Comparison of ENCODE assay signal across 12 cellular contexts in the genomic region with DNA sequence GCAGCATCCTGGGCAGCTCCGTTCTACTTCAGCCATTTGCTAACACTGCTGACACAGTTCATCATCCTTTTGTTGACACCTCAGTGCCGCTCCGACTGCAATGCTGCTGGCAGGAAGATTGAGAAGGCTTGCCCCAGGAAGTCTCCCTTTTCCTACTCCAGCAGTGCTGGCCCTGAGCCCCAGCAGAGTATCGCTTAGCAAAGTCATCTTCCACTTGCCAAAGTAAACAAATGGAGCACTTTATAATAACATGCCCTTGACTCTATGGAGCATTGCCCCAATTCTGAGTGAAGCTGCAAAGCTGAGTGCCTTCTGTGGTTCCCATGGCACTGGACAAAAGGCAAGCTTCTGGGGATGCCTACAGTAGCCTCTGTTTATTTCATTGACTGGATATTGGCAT. TPM values are rescaled to one million over a fixed set of nuclear protein-coding genes. Genes with fewer than 3 reads are reported as not detected.
DNase-seq lines count a peak whose midpoint lies in the region; ATAC-seq, FAIRE-seq and TF ChIP-seq lines count a peak whose summit lies in the region.
"Had no signal": no experiment of that assay in that cellular context is flagged by ENCODE, and none has a peak within 500 bp of the region (broad histone marks: within the 10 kb centered on the region; RNA-seq: fewer than 3 reads in every experiment).

No MANE protein-coding gene starts in this region.

- H3K9ac ChIP-seq in skeletal muscle satellite cell (ENCODE audit: low read depth, low read length): no peak overlapping the region

- H3K27ac ChIP-seq in left ventricle myocardium inferior (replicated peaks): no peak overlapping the region

- H3K36me3 ChIP-seq in left ventricle myocardium inferior (no peaks in the 10 kb centered on the region), skeletal muscle satellite cell (ENCODE audit: insufficient read depth, low read length) (no peaks in the 10 kb centered on the region)

- DNase-seq in H54 (ENCODE audit: insufficient read length, low spot score) (peak; percentile 21), SHP77 (lab: John Stamatoyannopoulos, UW) (peak; percentile 68 to 79), left ventricle myocardium inferior (peak; percentile 49), MV-4-11 (lab: John Stamatoyannopoulos, UW) (no peak)
- no peak for DNase-seq in stimulated activated CD4-positive, alpha-beta T cell treated with anti-CD3 and anti-CD28 coated beads, Interleukin-1b, Interleukin-23, amount 100 ng/mL, for 48 hours
- DNase-seq: activated CD4-positive, alpha-beta memory T cell treated with anti-CD3 and anti-CD28 coated beads for 36 hours; naive thymus-derived CD8-positive, alpha-beta T cell had no signal

- FAIRE-seq in H54 (lab: Jason Lieb, UNC): no peak
- FAIRE-seq: colon had no signal

- no peak for TF ChIP-seq POLR2A in H54 (IDR thresholded peaks at IDR 0.05; ENCODE audit: low read depth, low read length)

- peaks cover 16% of the 10 kb centered on the region for H3K4me1 ChIP-seq in left ventricle myocardium inferior
- peaks cover 13% of the 10 kb centered on the region for H3K4me1 ChIP-seq in skeletal muscle satellite cell (ENCODE audit: control insufficient read depth, insufficient read depth, low read length)

- H3K4me3 ChIP-seq in left ventricle myocardium inferior (no peak overlapping the region), skeletal muscle satellite cell (ENCODE audit: low read length) (no peak overlapping the region)

- peaks cover 31% of the 10 kb centered on the region for H3K27me3 ChIP-seq in left ventricle myocardium inferior (ENCODE audit: low read depth)
- peaks cover 83% of the 10 kb centered on the region for H3K27me3 ChIP-seq in skeletal muscle satellite cell (ENCODE audit: control insufficient read depth, insufficient read depth, low read length)

- H3K9me3 ChIP-seq in left ventricle myocardium inferior (replicated peaks): no peaks in the 10 kb centered on the region
- no peaks in the 10 kb centered on the region for H3K9me3 ChIP-seq in skeletal muscle satellite cell (replicated peaks; ENCODE audit: low read length)

- intact Hi-C loops in left ventricle myocardium inferior (cut with micrococcal nuclease): no loop called here

- no peak for TF ChIP-seq CTCF in left ventricle myocardium inferior (IDR thresholded peaks at IDR 0.05; ENCODE audit: borderline replicate concordance)

- H3K4me2 ChIP-seq in skeletal muscle satellite cell (ENCODE audit: low read length): peak overlapping the region; percentile 44

- ATAC-seq in GM18868 (IDR thresholded peaks at IDR 0.05; ENCODE audit: unreplicated experiment): no peak
- ATAC-seq in GM19467 (IDR thresholded peaks at IDR 0.05; ENCODE audit: unreplicated experiment): no peak
- ATAC-seq: naive thymus-derived CD8-positive, alpha-beta T cell; stimulated activated effector memory CD8-positive, alpha-beta T cell treated with anti-CD3 and anti-CD28 coated beads, Interleukin-12 subunit alpha, Interleukin-12 subunit beta, amount 100 ng/mL, for 72 hours had no signal

RNA-seq across cellular contexts. Expression of a gene that starts 32.2 kb away (rescaled TPM):
- total RNA-seq in left ventricle myocardium inferior: 0.66 TPM
- 0.25 and 0.66 TPM in 2 replicates for total RNA-seq in skeletal muscle satellite cell (2012; rRNA removed)
- total RNA-seq: activated CD4-positive, alpha-beta memory T cell treated with anti-CD3 and anti-CD28 coated beads for 36 hours; naive thymus-derived CD8-positive, alpha-beta T cell had no signal

Comparison
In these comparisons a context has a peak if more than half of its experiments do, and no peak if none do; other contexts are left out.
1. DNase-seq: peak in H54 (single experiment), SHP77 (2 of 2) and left ventricle myocardium inferior (single experiment); none in stimulated activated CD4-positive, alpha-beta T cell treated with anti-CD3 and anti-CD28 coated beads, Interleukin-1b, Interleukin-23, amount 100 ng/mL, for 48 hours (single experiment) and MV-4-11 (single experiment).